Comparison of ENCODE assay signal across 13 cellular contexts in genomic region chr22:44030702-44031082, GRCh38. TPM values are rescaled to one million over a fixed set of nuclear protein-coding genes. Genes with fewer than 3 reads are reported as not detected.
DNase-seq lines count a peak whose midpoint lies in the region; ATAC-seq and TF ChIP-seq lines count a peak whose summit lies in the region.
"Had no signal": no experiment of that assay in that cellular context is flagged by ENCODE, and none has a peak within 500 bp of the region (broad histone marks: within the 10 kb centered on the region; RNA-seq: fewer than 3 reads in every experiment).

No MANE protein-coding gene starts in this region.

- TF ChIP-seq EP300 in upper lobe of left lung (IDR thresholded peaks at IDR 0.05): no peak

- intact Hi-C loops in left cardiac atrium (cut with DNase I) (no loop called here), adrenal gland (cut with DNase I) (no loop called here)

- TF ChIP-seq POLR2A in adrenal gland (IDR thresholded peaks at IDR 0.05) (no peak), upper lobe of left lung (IDR thresholded peaks at IDR 0.05) (no peak)

- TF ChIP-seq CTCF in right atrium auricular region (IDR thresholded peaks at IDR 0.05): no peak
- TF ChIP-seq CTCF in adrenal gland (IDR thresholded peaks at IDR 0.05): no peak
- no peak for TF ChIP-seq CTCF in upper lobe of left lung (IDR thresholded peaks at IDR 0.05)

- H3K27ac ChIP-seq in right atrium auricular region: peak overlapping the region; percentile 51 to 87
- H3K27ac ChIP-seq in adrenal gland: peak overlapping the region in 3 of 5 donors; percentile 7 to 49 (median 26)
- H3K27ac ChIP-seq in upper lobe of left lung: peak overlapping the region; percentile 80 to 98 (median 96)
- H3K27ac ChIP-seq: VCaP had no signal

- H3K4me3 Mint-ChIP-seq in memory B cell: no peak overlapping the region
- H3K4me3 Mint-ChIP-seq: GM23338 had no signal

- CTCF ChIA-PET in HEK293T (lab: Yijun Ruan, JAX): interaction anchor here (0.8 kb wide), 1 partner anchor 37 kb away, joined by 3 read pairs; no protein-coding TSS in a partner anchor

- H3K4me1 ChIP-seq in right atrium auricular region (peaks cover 0 to 77% of the 10 kb centered on the region in 2 donors), adrenal gland (replicated peaks in 1 of 2) (peaks cover 11 to 17% of the 10 kb centered on the region in 2 donors), upper lobe of left lung (peaks cover 41 to 63% (median 43%) of the 10 kb centered on the region in 4 donors)

- H3K9me3 ChIP-seq in right atrium auricular region (no peaks in the 10 kb centered on the region), adrenal gland (replicated peaks in 1 of 3) (no peaks in the 10 kb centered on the region), upper lobe of left lung (no peaks in the 10 kb centered on the region)

- H3K27me3 ChIP-seq in right atrium auricular region: no peaks in the 10 kb centered on the region
- H3K27me3 ChIP-seq in adrenal gland: no peaks in the 10 kb centered on the region
- no peaks in the 10 kb centered on the region for H3K27me3 ChIP-seq in upper lobe of left lung

- WGBS in adrenal gland, 4 donors: 76 to 87% (median 81%) methylated on average over 8 of the region's 8 CpGs
- WGBS in upper lobe of left lung, 2 donors: 52 to 79% methylated on average over 8 of the region's 8 CpGs

- H3K9me3 Mint-ChIP-seq in memory B cell: no peaks in the 10 kb centered on the region
- H3K9me3 Mint-ChIP-seq: GM23338 had no signal

- POLR2A ChIA-PET in HEK293T (lab: Yijun Ruan, JAX): no interaction called here

- ATAC-seq in left cardiac atrium (no peak), memory B cell (ENCODE audit: low read depth) (no peak), upper lobe of left lung (ENCODE audit: low FRiP score in 2 of 2) (no peak), HG03354 (IDR thresholded peaks at IDR 0.05; ENCODE audit: poor library complexity, severe bottlenecking, unreplicated experiment) (no peak)
- ATAC-seq: GM23338 had no signal

- H3K27me3 Mint-ChIP-seq in memory B cell: no peaks in the 10 kb centered on the region

- H3K4me3 ChIP-seq in right atrium auricular region (no peak overlapping the region), adrenal gland (no peak overlapping the region), upper lobe of left lung (no peak overlapping the region)
- H3K4me3 ChIP-seq: GM23338 had no signal

- DNase-seq in right atrium auricular region (ENCODE audit: low spot score) (no peak), left cardiac atrium (no peak), adrenal gland (no peak), memory B cell (ENCODE audit: low spot score in 2 of 2) (no peak), upper lobe of left lung (no peak), NCI-H748 treated with DMSO at 0.1 percent for 48 hours (lab: John Stamatoyannopoulos, UW) (no peak), HEK293T (ENCODE audit: extremely low spot score) (no peak)
- DNase-seq: IMR-90; NK-92 treated with Interleukin-12 subunit alpha and Interleukin-12 subunit beta, amount 100 ng/mL, for 24 hours; SHP77 treated with DMSO at 0.1 percent for 48 hours had no signal

- H3K27ac Mint-ChIP-seq in memory B cell: peak overlapping the region; percentile 99
- H3K27ac Mint-ChIP-seq: GM23338 had no signal

- peaks cover 39% of the 10 kb centered on the region for H3K4me1 Mint-ChIP-seq in memory B cell

- H3K36me3 ChIP-seq in right atrium auricular region: no peaks in the 10 kb centered on the region
- H3K36me3 ChIP-seq in adrenal gland (replicated peaks in 1 of 2): no peaks in the 10 kb centered on the region
- no peaks in the 10 kb centered on the region for H3K36me3 ChIP-seq in upper lobe of left lung

- no peaks in the 10 kb centered on the region for H3K36me3 Mint-ChIP-seq in memory B cell

TF ChIP-seq in HEK293T, 16 proteins besides CTCF, POLR2A, EP300 and RAD21:
- TF ChIP-seq HDGF (IDR thresholded peaks at IDR 0.05; ENCODE audit: borderline replicate concordance) (no peak), FOXM1 (IDR thresholded peaks at IDR 0.05; ENCODE audit: borderline replicate concordance) (no peak), SP1 (IDR thresholded peaks at IDR 0.05) (no peak), L3MBTL2 (conservative IDR thresholded peaks at IDR 0.05) (no peak), FOXK2 (IDR thresholded peaks at IDR 0.05) (no peak), ARNT (IDR thresholded peaks at IDR 0.05) (no peak)

RNA-seq across cellular contexts. Expression of gene PARVB, which starts 6.6 kb away (rescaled TPM):
- total RNA-seq in right atrium auricular region: 10 to 100 TPM; 43.8 to 86.5 TPM
- total RNA-seq in left cardiac atrium: 100 to 1,000 TPM in 1 of 2 donors, 10 to 100 TPM in 1; 95.5 to 113 TPM
- total RNA-seq in adrenal gland: 10 to 100 TPM; 17.1 to 77.6 (median 58.5) TPM
- polyA plus RNA-seq in adrenal gland: 10 to 100 TPM; 16.9 to 42.5 (median 23.8) TPM
- total RNA-seq in upper lobe of left lung: 10 to 100 TPM; 14.5 to 56.1 (median 37.0) TPM

Comparison
In these comparisons a context has a peak if more than half of its experiments do, and no peak if none do; other contexts are left out.
1. H3K27ac ChIP-seq: peak in every context shown above with its lines; median percentile 96 in upper lobe of left lung; 69 in right atrium auricular region; 26 in adrenal gland.